12 cellular contexts compared by ENCODE assay signal in the genomic region with DNA sequence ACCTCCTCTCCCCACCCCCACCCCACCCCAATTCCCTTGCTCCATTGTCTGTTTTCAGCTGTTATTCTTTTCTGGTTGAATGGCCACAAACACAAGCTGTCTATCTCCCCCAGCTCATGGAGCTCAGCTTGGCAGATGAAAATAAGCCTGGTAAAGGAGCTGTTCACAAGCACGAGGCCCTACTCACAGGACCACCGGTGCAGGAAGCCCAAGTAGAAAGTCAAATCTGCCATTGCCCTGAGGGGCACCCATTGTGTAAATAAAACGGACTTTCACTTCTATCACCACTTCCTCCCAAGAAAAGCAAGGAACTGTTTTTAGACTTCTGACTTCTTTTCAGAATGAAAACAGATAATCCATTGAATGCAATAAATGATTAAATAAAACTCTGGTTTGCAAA. TPM values are rescaled to one million over a fixed set of nuclear protein-coding genes. Genes with fewer than 3 reads are reported as not detected.
DNase-seq lines count a peak whose midpoint lies in the region; ATAC-seq and TF ChIP-seq lines count a peak whose summit lies in the region.
"Had no signal": no experiment of that assay in that cellular context is flagged by ENCODE, and none has a peak within 500 bp of the region (broad histone marks: within the 10 kb centered on the region; RNA-seq: fewer than 3 reads in every experiment).

No MANE protein-coding gene starts in this region.

- peaks cover 94% of the 10 kb centered on the region for H3K79me2 ChIP-seq in neural cell (replicated peaks; ENCODE audit: insufficient read depth, low read length)

- no peaks in the 10 kb centered on the region for H3K27me3 ChIP-seq in CD8-positive, alpha-beta T cell (ENCODE audit: insufficient read depth, low read length)
- no peaks in the 10 kb centered on the region for H3K27me3 ChIP-seq in neural cell (ENCODE audit: insufficient read depth, low read depth, low read length)
- H3K27me3 ChIP-seq in testis = no peaks in the 10 kb centered on the region

- TF ChIP-seq EP300 in neural cell (conservative IDR thresholded peaks at IDR 0.05; ENCODE audit: poor library complexity, severe bottlenecking) = no peak

- no peak for DNase-seq in CD8-positive, alpha-beta T cell
- DNase-seq in LNCaP clone FGC (ENCODE audit: low read depth) = no peak
- no peak for DNase-seq in activated T-helper 2 cell treated with anti-CD3 and anti-CD28 coated beads, Interferon-gamma antibody, Interleukin-2, Interleukin-4, amounts not matched to agents 10 μg/mL and 5 μg/mL and 100 μg/mL, durations not matched to agents 14 hours and 24 hours and 36 hours (ENCODE audit: low spot score)
- DNase-seq in testis = no peak
- DNase-seq in cerebellar nuclear complex (lab: John Stamatoyannopoulos, UW) = no peak
- DNase-seq: left colon; NCI-H2107; stimulated activated CD8-positive, alpha-beta memory T cell treated with anti-CD3 and anti-CD28 coated beads, Interleukin-4, amount 100 ng/mL, for 48 hours had no signal

- no peak for TF ChIP-seq POLR2A in testis (IDR thresholded peaks at IDR 0.05)

- CTCF ChIA-PET in CD8-positive, alpha-beta T cell (lab: Charles Lee) = interaction anchor here (3.2 to 14.0 kb wide), 6 partner anchors 8 to 109 kb away, joined by 31 to 176 read pairs (median 38); partner anchors contain the start of gene RIPOR2

- H3K4me1 ChIP-seq in CD8-positive, alpha-beta T cell (ENCODE audit: insufficient read depth, low read length) = peaks cover 91% of the 10 kb centered on the region
- peaks cover 9% of the 10 kb centered on the region for H3K4me1 ChIP-seq in testis

- H3K36me3 ChIP-seq in CD8-positive, alpha-beta T cell (ENCODE audit: insufficient read depth, low read length) = peaks cover 19% of the 10 kb centered on the region
- H3K36me3 ChIP-seq in neural cell (ENCODE audit: insufficient read depth, low read length) (peaks cover 5% of the 10 kb centered on the region), testis (ENCODE audit: low read depth, missing control alignments) (no peaks in the 10 kb centered on the region)
- H3K36me3 ChIP-seq: esophagus muscularis mucosa had no signal

- WGBS in testis, 2 donors = 66 to 75% methylated on average over 3 of the region's 3 CpGs

- peak overlapping the region; percentile 17 for H3K4me3 ChIP-seq in CD8-positive, alpha-beta T cell (ENCODE audit: low read depth, low read length)
- peak overlapping the region; percentile 71 for H3K4me3 ChIP-seq in LNCaP clone FGC (ENCODE audit: low read depth, low read length)
- H3K4me3 ChIP-seq in neural cell (ENCODE audit: low read length) = peak overlapping the region; percentile 82
- no peak overlapping the region for H3K4me3 ChIP-seq in testis

- peak overlapping the region; percentile 62 for H3K27ac ChIP-seq in CD8-positive, alpha-beta T cell (ENCODE audit: low read depth, low read length)
- peak overlapping the region; percentile 98 for H3K27ac ChIP-seq in neural cell (ENCODE audit: low read length)
- H3K27ac ChIP-seq in testis = no peak overlapping the region

- no peaks in the 10 kb centered on the region for H3K9me2 ChIP-seq in neural cell (ENCODE audit: insufficient read depth, low read length)

- POLR2A ChIA-PET in CD8-positive, alpha-beta T cell (lab: Charles Lee) = interaction anchor here (2.8 to 6.5 kb wide), 6 partner anchors 12 to 42 kb away, joined by 12 to 59 read pairs (median 35); partner anchors contain the start of gene RIPOR2

- peaks cover 93% of the 10 kb centered on the region for H3K4me1 Mint-ChIP-seq in CD8-positive, alpha-beta T cell (ENCODE audit: low read depth)
- H3K4me1 Mint-ChIP-seq in activated T-helper 2 cell treated with anti-CD3 and anti-CD28 coated beads, Interferon-gamma antibody, Interleukin-2, Interleukin-4, amounts not matched to agents 10 μg/mL and 5 μg/mL and 100 μg/mL, durations not matched to agents 14 hours and 24 hours and 36 hours (ENCODE audit: low read depth) = peaks cover 58% of the 10 kb centered on the region

- no peak for ATAC-seq in CD8-positive, alpha-beta T cell
- no peak for ATAC-seq in GM18861 (IDR thresholded peaks at IDR 0.05; ENCODE audit: unreplicated experiment)
- ATAC-seq in GM21528 (IDR thresholded peaks at IDR 0.05; ENCODE audit: low FRiP score, unreplicated experiment) = no peak
- ATAC-seq: left colon had no signal

- no peaks in the 10 kb centered on the region for H3K9me3 ChIP-seq in CD8-positive, alpha-beta T cell (ENCODE audit: low read length)
- peaks cover 6% of the 10 kb centered on the region for H3K9me3 ChIP-seq in neural cell (ENCODE audit: low read length)
- no peaks in the 10 kb centered on the region for H3K9me3 ChIP-seq in testis

- no peaks in the 10 kb centered on the region for H4K20me1 ChIP-seq in neural cell (ENCODE audit: insufficient read depth)

- peak overlapping the region; percentile 98 for H3K27ac Mint-ChIP-seq in CD8-positive, alpha-beta T cell
- peak overlapping the region; percentile 46 for H3K27ac Mint-ChIP-seq in activated T-helper 2 cell treated with anti-CD3 and anti-CD28 coated beads, Interferon-gamma antibody, Interleukin-2, Interleukin-4, amounts not matched to agents 10 μg/mL and 5 μg/mL and 100 μg/mL, durations not matched to agents 14 hours and 24 hours and 36 hours

- TF ChIP-seq RAD21 in neural cell (conservative IDR thresholded peaks at IDR 0.05) = no peak

- intact Hi-C loops in CD8-positive, alpha-beta T cell (cut with DNase I, micrococcal nuclease) = loop anchor here in 1 of 2 experiments (1.0 to 2.0 kb wide), 5 partner anchors 8 to 51 kb away; no protein-coding TSS in a partner anchor
- intact Hi-C loops in activated T-helper 2 cell treated with anti-CD3 and anti-CD28 coated beads, Interferon-gamma antibody, Interleukin-2, Interleukin-4, amounts not matched to agents 10 μg/mL and 5 μg/mL and 100 μg/mL, durations not matched to agents 14 hours and 24 hours and 36 hours (cut with micrococcal nuclease) = loop anchor here (2.0 kb wide), 2 partner anchors 21 to 51 kb away; no protein-coding TSS in a partner anchor
- intact Hi-C loops in testis (cut with DNase I; ENCODE audit: low total_unique reads) = no loop called here

- no peaks in the 10 kb centered on the region for H3F3A ChIP-seq in neural cell (ENCODE audit: insufficient read depth, low read length, poor library complexity, severe bottlenecking)

- H3K9me3 Mint-ChIP-seq in CD8-positive, alpha-beta T cell = peaks cover 7% of the 10 kb centered on the region
- H3K9me3 Mint-ChIP-seq in activated T-helper 2 cell treated with anti-CD3 and anti-CD28 coated beads, Interferon-gamma antibody, Interleukin-2, Interleukin-4, amounts not matched to agents 10 μg/mL and 5 μg/mL and 100 μg/mL, durations not matched to agents 14 hours and 24 hours and 36 hours = peaks cover 2% of the 10 kb centered on the region

- no peak overlapping the region for H2AFZ ChIP-seq in neural cell (ENCODE audit: low read depth, low read length)

- H3K36me3 Mint-ChIP-seq in CD8-positive, alpha-beta T cell = peaks cover 94% of the 10 kb centered on the region
- peaks cover 58% of the 10 kb centered on the region for H3K36me3 Mint-ChIP-seq in activated T-helper 2 cell treated with anti-CD3 and anti-CD28 coated beads, Interferon-gamma antibody, Interleukin-2, Interleukin-4, amounts not matched to agents 10 μg/mL and 5 μg/mL and 100 μg/mL, durations not matched to agents 14 hours and 24 hours and 36 hours (ENCODE audit: low read depth)

- peak overlapping the region; percentile 94 for H3K4me3 Mint-ChIP-seq in CD8-positive, alpha-beta T cell
- H3K4me3 Mint-ChIP-seq in activated T-helper 2 cell treated with anti-CD3 and anti-CD28 coated beads, Interferon-gamma antibody, Interleukin-2, Interleukin-4, amounts not matched to agents 10 μg/mL and 5 μg/mL and 100 μg/mL, durations not matched to agents 14 hours and 24 hours and 36 hours (ENCODE audit: low read depth) = no peak overlapping the region

- TF ChIP-seq CTCF in CD8-positive, alpha-beta T cell (IDR thresholded peaks at IDR 0.05) = no peak
- TF ChIP-seq CTCF in LNCaP clone FGC (IDR thresholded peaks at IDR 0.05; ENCODE audit: control insufficient read depth, extremely low read depth, insufficient read depth) (no peak), neural cell (IDR thresholded peaks at IDR 0.05; ENCODE audit: poor library complexity, severe bottlenecking) (no peak), testis (IDR thresholded peaks at IDR 0.05) (no peak)

- peak overlapping the region; percentile 99 for H3K9ac ChIP-seq in neural cell (ENCODE audit: low read length)

- H3K27me3 Mint-ChIP-seq in CD8-positive, alpha-beta T cell (ENCODE audit: low read depth) = no peaks in the 10 kb centered on the region
- H3K27me3 Mint-ChIP-seq in activated T-helper 2 cell treated with anti-CD3 and anti-CD28 coated beads, Interferon-gamma antibody, Interleukin-2, Interleukin-4, amounts not matched to agents 10 μg/mL and 5 μg/mL and 100 μg/mL, durations not matched to agents 14 hours and 24 hours and 36 hours (ENCODE audit: low read depth) = no peaks in the 10 kb centered on the region

- peak overlapping the region; percentile 97 for H3K4me2 ChIP-seq in neural cell (ENCODE audit: low read length)

TF ChIP-seq in neural cell, 6 proteins besides CTCF, POLR2A, EP300 and RAD21 (continues in another document):
- no peak for TF ChIP-seq SMC3 (conservative IDR thresholded peaks at IDR 0.05; ENCODE audit: poor library complexity)

RNA-seq across cellular contexts. Expression of gene RIPOR2, which starts 27.8 kb away (rescaled TPM):
- 10 to 100 TPM; 92.5 to 93.2 TPM for total RNA-seq in CD8-positive, alpha-beta T cell
- 8.5 and 9.4 TPM in 2 replicates for total RNA-seq in activated T-helper 2 cell treated with anti-CD3 and anti-CD28 coated beads, Interferon-gamma antibody, Interleukin-2, Interleukin-4, amounts not matched to agents 10 μg/mL and 5 μg/mL and 100 μg/mL, durations not matched to agents 14 hours and 24 hours and 36 hours
- polyA plus RNA-seq in neural cell = 77.6 and 83.8 TPM in 2 replicates
- 141 and 142 TPM in 2 replicates for polyA minus RNA-seq in neural cell
- total RNA-seq in testis = 1 to 10 TPM; 3.7 to 10.0 TPM
- polyA plus RNA-seq in testis (ENCODE audit: insufficient read depth, low read depth, low replicate concordance) = 15.1 TPM

Comparison
In these comparisons a context has a peak if more than half of its experiments do, and no peak if none do; other contexts are left out.
1. H3K27ac ChIP-seq: peak in CD8-positive, alpha-beta T cell (single experiment) and neural cell (single experiment); none in testis (0 of 2).
2. H3K4me3 ChIP-seq: peak in CD8-positive, alpha-beta T cell (single experiment), LNCaP clone FGC (single experiment) and neural cell (single experiment); none in testis (0 of 2).